ENCODE assay signal across 9 cellular contexts in the genomic region with DNA sequence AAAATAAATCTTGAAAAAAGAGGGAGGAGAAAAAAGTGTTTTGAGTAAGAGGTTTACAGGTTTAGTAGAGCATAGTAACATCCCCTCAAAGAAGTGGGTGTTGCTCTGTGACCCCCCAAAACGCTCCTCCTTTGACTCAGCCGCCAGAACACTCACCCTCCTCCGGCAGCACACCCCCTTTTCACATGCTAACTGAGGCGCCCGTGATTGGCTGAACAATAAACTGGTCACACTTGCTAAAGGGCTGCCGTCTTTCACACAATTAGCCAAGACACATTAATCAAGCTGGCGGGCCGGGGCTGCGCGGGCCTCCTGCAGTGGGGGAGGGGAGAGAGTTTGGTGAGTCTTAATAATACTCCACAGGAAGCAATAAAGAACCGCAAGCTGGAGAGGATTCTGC. TPM values are rescaled to one million over a fixed set of nuclear protein-coding genes. Genes with fewer than 3 reads are reported as not detected.
DNase-seq lines count a peak whose midpoint lies in the region; ATAC-seq and TF ChIP-seq lines count a peak whose summit lies in the region.
"Had no signal": no experiment of that assay in that cellular context is flagged by ENCODE, and none has a peak within 500 bp of the region (broad histone marks: within the 10 kb centered on the region; RNA-seq: fewer than 3 reads in every experiment).

No MANE protein-coding gene starts in this region.

- DNase-seq in HFFc6 = no peak
- peak; percentile 57 for DNase-seq in WERI-Rb-1
- DNase-seq in head of caudate nucleus = peak in 31 of 42 donors; percentile 8 to 58 (median 32)
- peak; percentile 42 for DNase-seq in stimulated activated CD4-positive, alpha-beta T cell treated with anti-CD3 and anti-CD28 coated beads, Interleukin-15, amount 100 ng/mL, for 24 hours
- DNase-seq in epidermal melanocyte (ENCODE audit: insufficient read length, low spot score) = no peak

- H3K27ac Mint-ChIP-seq in HFFc6 = peak overlapping the region; percentile 89

- ATAC-seq in HG03045 (IDR thresholded peaks at IDR 0.05; ENCODE audit: unreplicated experiment) = no peak
- no peak for ATAC-seq in HG02852 (IDR thresholded peaks at IDR 0.05; ENCODE audit: unreplicated experiment)
- no peak for ATAC-seq in GM18861 (IDR thresholded peaks at IDR 0.05; ENCODE audit: unreplicated experiment)

- no peak overlapping the region for H3K27ac ChIP-seq in WERI-Rb-1
- H3K27ac ChIP-seq: epithelial cell of prostate had no signal

- H3K27me3 ChIP-seq in WERI-Rb-1 (ENCODE audit: insufficient read depth, low read depth, severe bottlenecking) = no peaks in the 10 kb centered on the region

- peaks cover 32% of the 10 kb centered on the region for H3K36me3 Mint-ChIP-seq in HFFc6 (ENCODE audit: low read depth)

- peak overlapping the region; percentile 57 for H3K4me3 Mint-ChIP-seq in HFFc6

- H3K36me3 ChIP-seq in WERI-Rb-1 = no peaks in the 10 kb centered on the region

- TF ChIP-seq CTCF in HFFc6 (IDR thresholded peaks at IDR 0.05) (no peak), WERI-Rb-1 (IDR thresholded peaks at IDR 0.05; ENCODE audit: low read depth, low read length) (no peak)

- no peaks in the 10 kb centered on the region; the same call in 1 of the 2 replicates for H3K27me3 Mint-ChIP-seq in HFFc6 (ENCODE audit: insufficient read depth)

- H3K4me3 ChIP-seq in WERI-Rb-1 (ENCODE audit: low read depth, low read length) = peak overlapping the region; percentile 17

- intact Hi-C loops in head of caudate nucleus (cut with DNase I) = loop anchor here (10.0 kb wide), 1 partner anchor 176 kb away; a partner anchor contains a TSS

- no peaks in the 10 kb centered on the region for H3K9me3 Mint-ChIP-seq in HFFc6

- H3K9me3 ChIP-seq in WERI-Rb-1 (ENCODE audit: severe bottlenecking) = no peaks in the 10 kb centered on the region

- H3K4me1 Mint-ChIP-seq in HFFc6 (ENCODE audit: low read depth) = peaks cover 72% of the 10 kb centered on the region

RNA-seq across cellular contexts. Expression of a gene that starts 52.4 kb away (rescaled TPM):
- 10 to 100 TPM; 21.7 to 59.8 (median 49.4) TPM for total RNA-seq in HFFc6 (2021; fragmentation: NEBNext Ultra II Directional; extraction: Animal tissue kit (Norgen Biotek cat#: 25700))

Comparison
In these comparisons a context has a peak if more than half of its experiments do, and no peak if none do; other contexts are left out.
1. DNase-seq: peak in WERI-Rb-1 (single experiment), head of caudate nucleus (31 of 42) and stimulated activated CD4-positive, alpha-beta T cell treated with anti-CD3 and anti-CD28 coated beads, Interleukin-15, amount 100 ng/mL, for 24 hours (single experiment); none in HFFc6 (single experiment) and epidermal melanocyte (single experiment).